In genomic region chr12:71165780-71166179, GRCh38 we compare ENCODE assay signal across 9 cellular contexts. TPM values are rescaled to one million over a fixed set of nuclear protein-coding genes. Genes with fewer than 3 reads are reported as not detected.
"Had no signal": no experiment of that assay in that cellular context is flagged by ENCODE, and none has a peak within 500 bp of the region (broad histone marks: within the 10 kb centered on the region; RNA-seq: fewer than 3 reads in every experiment).

No MANE protein-coding gene starts in this region.

RNA-seq across cellular contexts. Expression of gene TSPAN8, which starts 8.0 kb away (rescaled TPM):
- total RNA-seq: activated CD4-positive, alpha-beta memory T cell treated with anti-CD3 and anti-CD28 coated beads, Interleukin-2, amount 10 ng/mL, durations not matched to agents 7 days and 5 days; activated CD4-positive, alpha-beta T cell treated with anti-CD3 and anti-CD28 coated beads for 36 hours; activated CD4-positive, alpha-beta T cell treated with anti-CD3 and anti-CD28 coated beads, Interleukin-2, amount 10 ng/mL, durations not matched to agents 7 days and 5 days; activated CD8-positive, alpha-beta memory T cell treated with anti-CD3 and anti-CD28 coated beads, Interleukin-2, amount 10 ng/mL, durations not matched to agents 7 days and 5 days; activated CD8-positive, alpha-beta T cell treated with anti-CD3 and anti-CD28 coated beads, Interleukin-2, amount 10 ng/mL, durations not matched to agents 7 days and 5 days; activated naive CD8-positive, alpha-beta T cell treated with anti-CD3 and anti-CD28 coated beads, Interleukin-2, amount 10 ng/mL, durations not matched to agents 7 days and 5 days; activated T-helper 2 cell treated with anti-CD3 and anti-CD28 coated beads, Interferon-gamma antibody, Interleukin-2, Interleukin-4, amounts not matched to agents 10 μg/mL and 5 μg/mL and 100 μg/mL, durations not matched to agents 14 hours and 24 hours and 36 hours; bronchial epithelial cell; cardiac muscle cell had no signal
